14 cellular contexts compared by ENCODE assay signal in genomic region chr3:15217841-15218267, GRCh38. TPM values are rescaled to one million over a fixed set of nuclear protein-coding genes. Genes with fewer than 3 reads are reported as not detected.
DNase-seq lines count a peak whose midpoint lies in the region; ATAC-seq and TF ChIP-seq lines count a peak whose summit lies in the region.
"Had no signal": no experiment of that assay in that cellular context is flagged by ENCODE, and none has a peak within 500 bp of the region (broad histone marks: within the 10 kb centered on the region; RNA-seq: fewer than 3 reads in every experiment).

No MANE protein-coding gene starts in this region.

- H3K4me3 ChIP-seq in GM23338, result no peak overlapping the region
- no peak overlapping the region for H3K4me3 ChIP-seq in right atrium auricular region
- H3K4me3 ChIP-seq in spleen, result no peak overlapping the region
- no peak overlapping the region for H3K4me3 ChIP-seq in coronary artery
- no peak overlapping the region for H3K4me3 ChIP-seq in neural progenitor cell

- H3K27me3 Mint-ChIP-seq in GM23338 (ENCODE audit: insufficient read depth, low read depth, poor library complexity) (no peaks in the 10 kb centered on the region), neural progenitor cell (ENCODE audit: insufficient read depth, low read depth) (no peaks in the 10 kb centered on the region)

- TF ChIP-seq POLR2A in spleen (IDR thresholded peaks at IDR 0.05), result no peak

- peaks cover 25% of the 10 kb centered on the region for H3K36me3 ChIP-seq in GM23338 (ENCODE audit: insufficient read depth)
- H3K36me3 ChIP-seq in right atrium auricular region, result peaks cover 77% of the 10 kb centered on the region
- H3K36me3 ChIP-seq in spleen, result peaks cover 3 to 97% (median 68%) of the 10 kb centered on the region in 6 donors
- H3K36me3 ChIP-seq in neural progenitor cell, result peaks cover 11% of the 10 kb centered on the region

- H3K9me3 Mint-ChIP-seq in GM23338, result no peaks in the 10 kb centered on the region
- H3K9me3 Mint-ChIP-seq in neural progenitor cell, result no peaks in the 10 kb centered on the region

- H3K27me3 ChIP-seq in GM23338 (ENCODE audit: insufficient read depth) (no peaks in the 10 kb centered on the region), right atrium auricular region (no peaks in the 10 kb centered on the region), spleen (replicated peaks in 1 of 7) (no peaks in the 10 kb centered on the region), neural progenitor cell (no peaks in the 10 kb centered on the region)

- H3K4me3 Mint-ChIP-seq in GM23338 (no peak overlapping the region), neural progenitor cell (no peak overlapping the region)

- H3K79me2 ChIP-seq in GM23338 (replicated peaks; ENCODE audit: insufficient read depth) (no peaks in the 10 kb centered on the region), neural progenitor cell (ENCODE audit: low read depth) (no peaks in the 10 kb centered on the region)

- H3K9ac ChIP-seq in neural progenitor cell, result no peak overlapping the region

- H3K4me1 ChIP-seq in GM23338 (ENCODE audit: insufficient read depth) (no peaks in the 10 kb centered on the region), right atrium auricular region (peaks cover 0 to 21% of the 10 kb centered on the region in 2 donors), spleen (peaks cover 0 to 36% (median 11%) of the 10 kb centered on the region in 6 donors), neural progenitor cell (no peaks in the 10 kb centered on the region)

- H3K27ac ChIP-seq in GM23338 (ENCODE audit: low read depth) (no peak overlapping the region), right atrium auricular region (peak overlapping the region; percentile 15 to 19), spleen (no peak overlapping the region), coronary artery (no peak overlapping the region), neural progenitor cell (no peak overlapping the region)

- H3K9me2 ChIP-seq in GM23338 (ENCODE audit: insufficient read depth), result no peaks in the 10 kb centered on the region

- in situ Hi-C loops in G401 (cut with HindIII; ENCODE audit: low sequenced_read_pairs), result no loop called here

- H3F3A ChIP-seq in GM23338 (replicated peaks; ENCODE audit: low read depth) (no peaks in the 10 kb centered on the region), neural progenitor cell (ENCODE audit: low read depth) (peaks cover 3% of the 10 kb centered on the region)

- H3K36me3 Mint-ChIP-seq in GM23338 (ENCODE audit: low read depth) (peaks cover 34% of the 10 kb centered on the region), neural progenitor cell (peaks cover 28% of the 10 kb centered on the region)

- H2AFZ ChIP-seq in GM23338, result no peak overlapping the region
- H2AFZ ChIP-seq in neural progenitor cell (replicated peaks), result no peak overlapping the region

- 57 to 74% (median 73%) methylated on average over 2 of the region's 2 CpGs for WGBS in spleen, 5 donors

- no peak overlapping the region for H3K4me2 ChIP-seq in GM23338
- no peak overlapping the region for H3K4me2 ChIP-seq in neural progenitor cell

- ATAC-seq in GM23338 (no peak; the same call in 2 of the 3 replicates), GM19328 (IDR thresholded peaks at IDR 0.05; ENCODE audit: unreplicated experiment) (no peak)
- ATAC-seq: PC-3 had no signal

- H4K20me1 ChIP-seq in GM23338 (replicated peaks; ENCODE audit: insufficient read depth), result no peaks in the 10 kb centered on the region; the same call in 1 of the 2 replicates
- no peaks in the 10 kb centered on the region for H4K20me1 ChIP-seq in neural progenitor cell (ENCODE audit: low read depth)

- DNase-seq in G401 (ENCODE audit: low spot score) (peak; percentile 83), GM23338 (ENCODE audit: low spot score) (peak; percentile 15), cerebellar cortex (ENCODE audit: low spot score) (peak; percentile 79), right atrium auricular region (ENCODE audit: low spot score) (no peak), spleen (no peak), coronary artery (ENCODE audit: low spot score) (no peak), neural progenitor cell (ENCODE audit: low spot score) (no peak)
- DNase-seq: AML-193, IMR-90, NCI-H1417 treated with DMSO at 0.1 percent for 48 hours, NCI-H2081, NCI-H69, PC-3 had no signal

- no peak overlapping the region for H3K27ac Mint-ChIP-seq in GM23338
- H3K27ac Mint-ChIP-seq in neural progenitor cell, result no peak overlapping the region

- intact Hi-C loops in spleen (cut with DNase I; ENCODE audit: low total_unique reads), result no loop called here

- no peak for TF ChIP-seq CTCF in GM23338 (conservative IDR thresholded peaks at IDR 0.05; ENCODE audit: low read depth in 2 of 2)
- TF ChIP-seq CTCF in right atrium auricular region (IDR thresholded peaks at IDR 0.05), result no peak
- TF ChIP-seq CTCF in spleen (IDR thresholded peaks at IDR 0.05 in 8 of 11, conservative IDR thresholded peaks at IDR 0.05 in 3 of 11), result no peak
- TF ChIP-seq CTCF in coronary artery (IDR thresholded peaks at IDR 0.05), result no peak
- no peak for TF ChIP-seq CTCF in neural progenitor cell (IDR thresholded peaks at IDR 0.05)

- no peaks in the 10 kb centered on the region for H3K9me3 ChIP-seq in right atrium auricular region
- no peaks in the 10 kb centered on the region for H3K9me3 ChIP-seq in spleen
- H3K9me3 ChIP-seq in neural progenitor cell (ENCODE audit: low read depth), result no peaks in the 10 kb centered on the region

- peaks cover 7% of the 10 kb centered on the region; the same call in 2 of the 3 replicates for H3K4me1 Mint-ChIP-seq in GM23338
- H3K4me1 Mint-ChIP-seq in neural progenitor cell, result no peaks in the 10 kb centered on the region

TF ChIP-seq in GM23338, 12 proteins besides CTCF, POLR2A, EP300 and RAD21 (continues in another document):
- no peak for TF ChIP-seq NANOG (IDR thresholded peaks at IDR 0.05; ENCODE audit: borderline replicate concordance)
- no peak for TF ChIP-seq EZH2phosphoT487 (IDR thresholded peaks at IDR 0.05; ENCODE audit: unreplicated experiment)
- TF ChIP-seq ZNF331 (CRISPR knock-in tag; IDR thresholded peaks at IDR 0.05; ENCODE audit: low read depth), result no peak
- TF ChIP-seq CREB1 (CRISPR knock-in tag; IDR thresholded peaks at IDR 0.05; ENCODE audit: low read depth), result no peak
- no peak for TF ChIP-seq ZNF114 (CRISPR knock-in tag; IDR thresholded peaks at IDR 0.05)
- no peak for TF ChIP-seq EZH2 (IDR thresholded peaks at IDR 0.05; ENCODE audit: low read depth, unreplicated experiment)
- TF ChIP-seq, protein P1, sequence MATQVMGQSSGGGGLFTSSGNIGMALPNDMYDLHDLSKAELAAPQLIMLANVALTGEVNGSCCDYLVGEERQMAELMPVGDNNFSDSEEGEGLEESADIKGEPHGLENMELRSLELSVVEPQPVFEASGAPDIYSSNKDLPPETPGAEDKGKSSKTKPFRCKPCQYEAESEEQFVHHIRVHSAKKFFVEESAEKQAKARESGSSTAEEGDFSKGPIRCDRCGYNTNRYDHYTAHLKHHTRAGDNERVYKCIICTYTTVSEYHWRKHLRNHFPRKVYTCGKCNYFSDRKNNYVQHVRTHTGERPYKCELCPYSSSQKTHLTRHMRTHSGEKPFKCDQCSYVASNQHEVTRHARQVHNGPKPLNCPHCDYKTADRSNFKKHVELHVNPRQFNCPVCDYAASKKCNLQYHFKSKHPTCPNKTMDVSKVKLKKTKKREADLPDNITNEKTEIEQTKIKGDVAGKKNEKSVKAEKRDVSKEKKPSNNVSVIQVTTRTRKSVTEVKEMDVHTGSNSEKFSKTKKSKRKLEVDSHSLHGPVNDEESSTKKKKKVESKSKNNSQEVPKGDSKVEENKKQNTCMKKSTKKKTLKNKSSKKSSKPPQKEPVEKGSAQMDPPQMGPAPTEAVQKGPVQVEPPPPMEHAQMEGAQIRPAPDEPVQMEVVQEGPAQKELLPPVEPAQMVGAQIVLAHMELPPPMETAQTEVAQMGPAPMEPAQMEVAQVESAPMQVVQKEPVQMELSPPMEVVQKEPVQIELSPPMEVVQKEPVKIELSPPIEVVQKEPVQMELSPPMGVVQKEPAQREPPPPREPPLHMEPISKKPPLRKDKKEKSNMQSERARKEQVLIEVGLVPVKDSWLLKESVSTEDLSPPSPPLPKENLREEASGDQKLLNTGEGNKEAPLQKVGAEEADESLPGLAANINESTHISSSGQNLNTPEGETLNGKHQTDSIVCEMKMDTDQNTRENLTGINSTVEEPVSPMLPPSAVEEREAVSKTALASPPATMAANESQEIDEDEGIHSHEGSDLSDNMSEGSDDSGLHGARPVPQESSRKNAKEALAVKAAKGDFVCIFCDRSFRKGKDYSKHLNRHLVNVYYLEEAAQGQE (IDR thresholded peaks at IDR 0.05; ENCODE audit: unreplicated experiment), result no peak
- no peak for TF ChIP-seq POLR2AphosphoS5 (IDR thresholded peaks at IDR 0.05; ENCODE audit: low read depth)
- no peak for TF ChIP-seq STAT1 (IDR thresholded peaks at IDR 0.05; ENCODE audit: unreplicated experiment)
- TF ChIP-seq JUNB (IDR thresholded peaks at IDR 0.05; ENCODE audit: unreplicated experiment), result no peak
- TF ChIP-seq, protein P2, sequence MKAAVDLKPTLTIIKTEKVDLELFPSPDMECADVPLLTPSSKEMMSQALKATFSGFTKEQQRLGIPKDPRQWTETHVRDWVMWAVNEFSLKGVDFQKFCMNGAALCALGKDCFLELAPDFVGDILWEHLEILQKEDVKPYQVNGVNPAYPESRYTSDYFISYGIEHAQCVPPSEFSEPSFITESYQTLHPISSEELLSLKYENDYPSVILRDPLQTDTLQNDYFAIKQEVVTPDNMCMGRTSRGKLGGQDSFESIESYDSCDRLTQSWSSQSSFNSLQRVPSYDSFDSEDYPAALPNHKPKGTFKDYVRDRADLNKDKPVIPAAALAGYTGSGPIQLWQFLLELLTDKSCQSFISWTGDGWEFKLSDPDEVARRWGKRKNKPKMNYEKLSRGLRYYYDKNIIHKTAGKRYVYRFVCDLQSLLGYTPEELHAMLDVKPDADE (IDR thresholded peaks at IDR 0.05), result no peak

RNA-seq across cellular contexts. Expression of gene CAPN7, which starts 11.8 kb away (rescaled TPM):
- total RNA-seq in G401 (2014; rRNA removed; shearing (Covaris generic)), result 17.1 and 26.9 TPM in 2 replicates
- 18.1 and 21.7 TPM in 2 replicates for total RNA-seq in GM23338 (2014; rRNA removed; shearing (Covaris generic))
- polyA plus RNA-seq in GM23338 (2016; fragmentation: Nextera tagmentation; extraction: Ambion mirVana) (9.9 and 10.5 TPM in 2 replicates), spleen (10 to 100 TPM; 10.8 to 13.6 (median 11.2) TPM)
- total RNA-seq in right atrium auricular region (10 to 100 TPM; 21.2 to 21.3 TPM), spleen (10 to 100 TPM; 42.2 to 72.3 (median 49.9) TPM), neural progenitor cell (ENCODE audit: low replicate concordance) (32.7 and 57.7 TPM in 2 replicates)

Comparison
In these comparisons a context has a peak if more than half of its experiments do, and no peak if none do; other contexts are left out.
1. DNase-seq: peak in G401 (single experiment), GM23338 (single experiment) and cerebellar cortex (single experiment); none in right atrium auricular region (single experiment), spleen (single experiment), coronary artery (single experiment) and neural progenitor cell (single experiment).
2. H3K27ac ChIP-seq: peak in right atrium auricular region (2 of 2); none in GM23338 (single experiment), spleen (0 of 8), coronary artery (0 of 2) and neural progenitor cell (single experiment).